In the genomic region with DNA sequence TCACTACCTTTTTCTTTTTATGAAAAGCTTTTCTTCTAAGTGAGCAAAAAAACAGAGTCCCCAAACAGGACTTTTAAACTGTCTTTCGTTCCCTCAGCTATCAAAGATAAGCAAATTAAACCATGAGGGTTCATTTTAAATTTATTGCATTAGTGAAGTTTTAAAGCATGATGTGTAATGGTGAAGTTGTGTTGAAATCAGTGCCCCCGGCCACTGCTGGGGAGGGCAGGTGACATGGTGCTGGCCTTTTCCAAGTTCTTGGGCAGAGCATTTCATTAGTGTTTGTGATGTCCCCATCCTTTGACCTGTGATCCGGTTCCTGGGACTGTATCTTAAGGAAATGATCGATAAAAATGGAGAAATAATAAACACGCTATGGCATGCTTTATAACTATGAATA, we compare ENCODE assay signal across 35 cellular contexts.
DNase-seq lines count a peak whose midpoint lies in the region; ATAC-seq, FAIRE-seq and TF ChIP-seq lines count a peak whose summit lies in the region.
"Had no signal": no experiment of that assay in that cellular context is flagged by ENCODE, and none has a peak within 500 bp of the region (broad histone marks: within the 10 kb centered on the region; RNA-seq: fewer than 3 reads in every experiment).

No MANE protein-coding gene starts in this region.

- H3K4me1 ChIP-seq in H1 (replicated peaks in 1 of 4; ENCODE audit: control insufficient read depth in 3 of 4, insufficient read depth in 4 of 4, low read length in 3 of 4), result peaks cover 0 to 2% (median 0%) of the 10 kb centered on the region in 4 experiments; a peak in 2 of 7 replicates
- H3K4me1 ChIP-seq in trophoblast cell (ENCODE audit: control insufficient read depth in 1 of 2, insufficient read depth in 2 of 2, low read length in 2 of 2), result no peaks in the 10 kb centered on the region
- H3K4me1 ChIP-seq: A549, BE2C, BLaER1, Caco-2 had no signal

- peak overlapping the region; percentile 37 for H3K27ac Mint-ChIP-seq in dendritic cell treated with granulocyte-macrophage colony-stimulating factor and Interleukin-4, amounts not matched to agents 40 ng/mL and 50 ng/mL, for 4 days
- H3K27ac Mint-ChIP-seq: B cell; CD14-positive monocyte; CD4-positive, alpha-beta memory T cell; CD4-positive, alpha-beta T cell; CD4-positive, CD25-positive, alpha-beta regulatory T cell; CD8-positive, alpha-beta memory T cell; CD8-positive, alpha-beta T cell had no signal

- H4K91ac ChIP-seq in H1 (replicated peaks; ENCODE audit: insufficient read length, low read length) (no peak overlapping the region), trophoblast cell (ENCODE audit: low read depth, low read length) (no peak overlapping the region)

- H3K79me1 ChIP-seq in H1 (ENCODE audit: low read depth, low read length) (no peaks in the 10 kb centered on the region), trophoblast cell (ENCODE audit: low read length) (no peaks in the 10 kb centered on the region)

- no peak overlapping the region for H2BK15ac ChIP-seq in H1 (ENCODE audit: low read length)

- H2BK5ac ChIP-seq in H1 (ENCODE audit: low read depth, low read length), result no peak overlapping the region
- no peak overlapping the region for H2BK5ac ChIP-seq in trophoblast cell (ENCODE audit: low read depth, low read length, poor library complexity)

- 70% methylated on average over 5 of the region's 5 CpGs; no CpG with 5 or more reads in 1 of the 2 experiments for WGBS in H1 (ENCODE audit: extremely low coverage in 1 of 2, insufficient coverage in 1 of 2, insufficient read length in 1 of 2, insufficient replicate concordance in 2 of 2, low coverage in 1 of 2, low lambda C conversion rate in 2 of 2, missing lambda C conversion rate in 1 of 2), 2 experiments
- WGBS in trophoblast cell (ENCODE audit: extremely low coverage, insufficient coverage, insufficient read length), result no CpG with 5 or more reads among the region's 5 CpGs

- no peak for TF ChIP-seq POLR2A in H1 (IDR thresholded peaks at IDR 0.05; ENCODE audit: control extremely low read depth in 1 of 2, low read depth in 2 of 2, low read length in 2 of 2)

- H3K27ac ChIP-seq in H1 (ENCODE audit: low read depth, low read length) (no peak overlapping the region), trophoblast cell (ENCODE audit: low read depth, low read length) (no peak overlapping the region)
- H3K27ac ChIP-seq: 22Rv1, A549, BLaER1, C4-2B had no signal

- CTCF ChIA-PET in H1 (lab: Charles Lee; ENCODE audit: partially characterized antibody), result interaction anchor here (0.7 to 1.7 kb wide), 6 partner anchors 13 to 65 kb away, joined by 3 to 6 read pairs (median 4); no protein-coding TSS in a partner anchor

- no peak for TF ChIP-seq EP300 in H1 (IDR thresholded peaks at IDR 0.05; ENCODE audit: borderline replicate concordance in 1 of 2, low read depth in 2 of 2, low read length in 2 of 2)

- no peak for DNase-seq in H1 (ENCODE audit: low read depth in 1 of 2, low spot score in 2 of 2)
- peak; percentile 59 to 78 for DNase-seq in trophoblast cell
- no peak for DNase-seq in central memory CD4-positive, alpha-beta T cell
- DNase-seq in NCI-H446 (lab: John Stamatoyannopoulos, UW), result no peak
- DNase-seq: 8988T; ACHN; AML-193; BE2C; C1 segment of cervical spinal cord; Caco-2; Calu3; CD4-positive, alpha-beta memory T cell; CD4-positive, alpha-beta T cell; CD4-positive, CD25-positive, alpha-beta regulatory T cell; CD8-positive, alpha-beta memory T cell; CD8-positive, alpha-beta T cell; COR-L47; DMS 273 treated with DMSO at 0.1 percent for 48 hours; DMS153; DMS53; DMS79; DMS79 treated with DMSO at 0.1 percent for 48 hours; DND-41; EL had no signal

- H3K36me3 ChIP-seq in H1 (ENCODE audit: control insufficient read depth in 2 of 4, insufficient read depth in 4 of 4, low read length in 3 of 4) (no peaks in the 10 kb centered on the region), trophoblast cell (ENCODE audit: control insufficient read depth in 1 of 2, insufficient read depth in 2 of 2, low read length in 2 of 2) (no peaks in the 10 kb centered on the region)
- H3K36me3 ChIP-seq: BE2C, BLaER1 had no signal

- H3K36me3 Mint-ChIP-seq in dendritic cell treated with granulocyte-macrophage colony-stimulating factor and Interleukin-4, amounts not matched to agents 40 ng/mL and 50 ng/mL, for 4 days (ENCODE audit: low read depth), result peaks cover 23% of the 10 kb centered on the region
- H3K36me3 Mint-ChIP-seq: CD4-positive, CD25-positive, alpha-beta regulatory T cell; CD8-positive, alpha-beta T cell had no signal

- H3K4me1 Mint-ChIP-seq in dendritic cell treated with granulocyte-macrophage colony-stimulating factor and Interleukin-4, amounts not matched to agents 40 ng/mL and 50 ng/mL, for 4 days (ENCODE audit: low read depth), result peaks cover 18% of the 10 kb centered on the region
- H3K4me1 Mint-ChIP-seq: B cell; CD4-positive, alpha-beta memory T cell; CD4-positive, CD25-positive, alpha-beta regulatory T cell; CD8-positive, alpha-beta memory T cell had no signal

- H3K79me2 ChIP-seq in H1 (ENCODE audit: control insufficient read depth in 1 of 2, insufficient read depth in 2 of 2, low read length in 2 of 2), result no peaks in the 10 kb centered on the region
- no peaks in the 10 kb centered on the region for H3K79me2 ChIP-seq in trophoblast cell (ENCODE audit: control insufficient read depth, insufficient read depth, low read length, poor library complexity)

- H3K23ac ChIP-seq in H1 (ENCODE audit: insufficient read length) (no peak overlapping the region), trophoblast cell (ENCODE audit: low read length) (no peak overlapping the region)

- no peak overlapping the region for H4K12ac ChIP-seq in trophoblast cell (ENCODE audit: low read depth, low read length)

- peak overlapping the region; percentile 47 for H3K56ac ChIP-seq in H1 (replicated peaks; ENCODE audit: insufficient read length, low read depth, low read length)

- no peak for TF ChIP-seq CTCF in H1 (IDR thresholded peaks at IDR 0.05; ENCODE audit: control extremely low read depth in 1 of 3, insufficient read depth in 1 of 3, low read depth in 1 of 3, low read length in 3 of 3)

- H2BK12ac ChIP-seq in H1 (ENCODE audit: low read depth, low read length) (no peak overlapping the region), trophoblast cell (ENCODE audit: low read length) (no peak overlapping the region)

- no peak overlapping the region for H3K4me3 Mint-ChIP-seq in dendritic cell treated with granulocyte-macrophage colony-stimulating factor and Interleukin-4, amounts not matched to agents 40 ng/mL and 50 ng/mL, for 4 days
- H3K4me3 Mint-ChIP-seq: B cell; CD14-positive monocyte; CD4-positive, alpha-beta memory T cell; CD4-positive, alpha-beta T cell; CD4-positive, CD25-positive, alpha-beta regulatory T cell; CD8-positive, alpha-beta memory T cell; CD8-positive, alpha-beta T cell had no signal

- H3K14ac ChIP-seq in H1 (ENCODE audit: insufficient read length) (no peak overlapping the region), trophoblast cell (ENCODE audit: low read length) (no peak overlapping the region)

- H4K5ac ChIP-seq in H1 (ENCODE audit: insufficient read length, low read depth, low read length), result no peak overlapping the region

- intact Hi-C loops in dendritic cell treated with granulocyte-macrophage colony-stimulating factor and Interleukin-4, amounts not matched to agents 40 ng/mL and 50 ng/mL, for 4 days (cut with micrococcal nuclease), result no loop called here

- H3K9me3 ChIP-seq in H1 (ENCODE audit: insufficient read depth in 2 of 2, low read depth in 1 of 2, low read length in 1 of 2) (0 out of 4 replicates have a peak, but pooled peaks cover 0 to 1% of the 10 kb centered on the region in 2 experiments), trophoblast cell (ENCODE audit: insufficient read depth, low read depth, low read length) (no peaks in the 10 kb centered on the region)
- H3K9me3 ChIP-seq: BE2C had no signal

- H3K4ac ChIP-seq in H1 (replicated peaks; ENCODE audit: insufficient read length, low read depth, low read length) (no peak overlapping the region), trophoblast cell (ENCODE audit: low read depth, low read length) (no peak overlapping the region)

- H2BK120ac ChIP-seq in H1 (replicated peaks; ENCODE audit: low read depth, low read length) (no peak overlapping the region), trophoblast cell (ENCODE audit: insufficient read depth, low read length, poor library complexity) (no peak overlapping the region)

- TF ChIP-seq RAD21 in H1 (IDR thresholded peaks at IDR 0.05 in 1 of 2, conservative IDR thresholded peaks at IDR 0.05 in 1 of 2; ENCODE audit: low read depth in 2 of 2, low read length in 2 of 2), result no peak

- H3K23me2 ChIP-seq in H1 (ENCODE audit: low read depth, low read length), result no peaks in the 10 kb centered on the region

- H4K20me1 ChIP-seq in H1 (replicated peaks in 1 of 2; ENCODE audit: control insufficient read depth in 1 of 2, insufficient read depth in 2 of 2, low read length in 2 of 2), result no peaks in the 10 kb centered on the region
- H4K20me1 ChIP-seq: BLaER1 had no signal

- H2AFZ ChIP-seq in H1 (ENCODE audit: low read length), result no peak overlapping the region
- no peak overlapping the region for H2AFZ ChIP-seq in trophoblast cell (ENCODE audit: insufficient read depth, low read length, poor library complexity)

- H3K9me3 Mint-ChIP-seq in dendritic cell treated with granulocyte-macrophage colony-stimulating factor and Interleukin-4, amounts not matched to agents 40 ng/mL and 50 ng/mL, for 4 days, result peaks cover 9% of the 10 kb centered on the region

- no peaks in the 10 kb centered on the region for H3K27me3 Mint-ChIP-seq in dendritic cell treated with granulocyte-macrophage colony-stimulating factor and Interleukin-4, amounts not matched to agents 40 ng/mL and 50 ng/mL, for 4 days
- H3K27me3 Mint-ChIP-seq: B cell; CD4-positive, alpha-beta memory T cell; CD4-positive, alpha-beta T cell; CD4-positive, CD25-positive, alpha-beta regulatory T cell had no signal

- no peak overlapping the region for H3K18ac ChIP-seq in H1 (ENCODE audit: extremely low read depth, low read length)
- H3K18ac ChIP-seq in trophoblast cell (ENCODE audit: low read length), result no peak overlapping the region

- no peak for ATAC-seq in HG03342 (IDR thresholded peaks at IDR 0.05; ENCODE audit: unreplicated experiment)
- ATAC-seq: A549; CD8-positive, alpha-beta T cell had no signal

- POLR2A ChIA-PET in H1 (lab: Charles Lee; ENCODE audit: partially characterized antibody), result no interaction called here

- H3K4me2 ChIP-seq in H1 (ENCODE audit: insufficient read depth in 1 of 2, low read depth in 2 of 2, low read length in 2 of 2), result no peak overlapping the region
- no peak overlapping the region for H3K4me2 ChIP-seq in trophoblast cell (ENCODE audit: low read length)
- H3K4me2 ChIP-seq: A549, BLaER1 had no signal

- no peak overlapping the region for H2BK20ac ChIP-seq in H1 (ENCODE audit: low read length)

- no peak for FAIRE-seq in H1 (lab: Jason Lieb, UNC)
- FAIRE-seq: A204.1, A549, D721Med had no signal

- no peak overlapping the region for H2AK5ac ChIP-seq in H1 (ENCODE audit: low read depth, low read length)
- no peak overlapping the region for H2AK5ac ChIP-seq in trophoblast cell (ENCODE audit: low read length)

- no peak overlapping the region for H3K9ac ChIP-seq in H1 (replicated peaks in 1 of 4; ENCODE audit: extremely low read depth in 1 of 4, low read depth in 3 of 4, low read length in 3 of 4)
- no peak overlapping the region for H3K9ac ChIP-seq in trophoblast cell (ENCODE audit: low read length)
- H3K9ac ChIP-seq: BLaER1; BLaER1 treated with 17β-estradiol and CSF1 and Interleukin-3, amounts not matched to agents 10 nM and 100 nM had no signal

- H4K8ac ChIP-seq in H1 (ENCODE audit: extremely low read depth, insufficient read depth, low read length) (no peak overlapping the region), trophoblast cell (ENCODE audit: low read depth, low read length) (no peak overlapping the region)

- H3K27me3 ChIP-seq in H1 (replicated peaks in 1 of 4; ENCODE audit: control insufficient read depth in 3 of 4, extremely low read depth in 1 of 4, insufficient read depth in 3 of 4, low read length in 3 of 4) (no peaks in the 10 kb centered on the region), trophoblast cell (ENCODE audit: insufficient read depth, low read length) (no peaks in the 10 kb centered on the region)
- H3K27me3 ChIP-seq: BE2C; BLaER1; BLaER1 treated with 17β-estradiol and CSF1 and Interleukin-3, amounts not matched to agents 10 nM and 100 nM had no signal

- H3K4me3 ChIP-seq in H1 (ENCODE audit: extremely low read depth in 1 of 4, insufficient read depth in 2 of 4, low read depth in 3 of 4, low read length in 4 of 4) (no peak overlapping the region), trophoblast cell (ENCODE audit: low read depth, low read length) (no peak overlapping the region)
- H3K4me3 ChIP-seq: A549; BLaER1; BLaER1 treated with 17β-estradiol and CSF1 and Interleukin-3, amounts not matched to agents 10 nM and 100 nM had no signal

Comparison
In these comparisons a context has a peak if more than half of its experiments do, and no peak if none do; other contexts are left out.
1. DNase-seq: peak in trophoblast cell (2 of 2); none in H1 (0 of 2), central memory CD4-positive, alpha-beta T cell (single experiment) and NCI-H446 (0 of 2).